8 cellular contexts compared by ENCODE assay signal in the genomic region with DNA sequence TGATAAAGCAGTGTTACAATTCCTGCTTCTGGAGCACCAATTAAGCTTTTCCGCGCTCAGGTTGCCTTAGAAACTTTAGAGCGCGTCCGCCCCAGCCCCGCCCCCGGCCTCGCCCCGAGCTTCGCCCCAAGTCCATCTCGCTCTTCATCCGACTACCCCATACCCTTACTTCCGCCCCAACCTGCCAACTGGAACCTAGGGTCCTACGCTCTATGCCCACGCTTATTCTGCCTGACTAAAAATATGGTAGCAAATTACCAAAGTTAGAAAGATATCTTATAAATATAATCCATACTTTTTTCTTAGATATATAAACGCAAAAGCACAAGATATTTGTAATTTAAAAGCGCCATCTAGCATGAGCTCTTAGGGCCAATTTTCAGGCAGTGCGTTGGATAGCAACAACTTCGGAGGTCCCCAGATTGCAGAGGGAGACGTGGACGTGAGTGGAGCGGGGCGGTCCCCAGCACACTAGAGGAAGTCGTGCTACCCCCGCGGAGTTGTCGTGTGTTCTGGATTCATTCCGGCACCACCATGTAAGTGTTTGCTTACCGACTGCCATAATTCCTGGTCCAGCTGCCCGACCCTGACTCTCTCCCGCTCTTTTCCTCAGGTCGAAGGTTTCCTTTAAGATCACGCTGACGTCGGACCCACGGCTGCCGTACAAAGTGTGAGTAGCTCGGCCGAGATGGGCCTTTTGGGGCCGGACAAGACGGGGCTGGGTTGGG. TPM values are rescaled to one million over a fixed set of nuclear protein-coding genes. Genes with fewer than 3 reads are reported as not detected.
A peak's percentile ranks its signal among the peaks of the same experiment; 100 is the strongest.
DNase-seq lines count a peak whose midpoint lies in the region; ATAC-seq lines count a peak whose summit lies in the region.

A gene (plus strand): TSS at position 466 of the 728 bp plus-strand sequence. CDS start 69 bp downstream, at position 535.

- peak; percentile 86 to 87 for DNase-seq in NCI-H2081 (lab: John Stamatoyannopoulos, UW)
- peak; percentile 65 for DNase-seq in T1000 (lab: John Stamatoyannopoulos, UW)
- DNase-seq in astrocyte of the hippocampus (ENCODE audit: low read depth, low spot score) = peak; percentile 95
- peak; percentile 81 for DNase-seq in hepatic stellate cell (ENCODE audit: low spot score)
- DNase-seq in aorta = peak; percentile 95 to 97

- H3K4me3 ChIP-seq in rectal smooth muscle tissue (ENCODE audit: low read length) = peak within 1 kb of the TSS; percentile 76
- peak within 1 kb of the TSS; percentile 95 to 97 for H3K4me3 ChIP-seq in aorta (ENCODE audit: low read length in 2 of 2)

- ATAC-seq in GM18508 (IDR thresholded peaks at IDR 0.05; ENCODE audit: insufficient read depth, unreplicated experiment) (peak; percentile 88), HG03025 (IDR thresholded peaks at IDR 0.05; ENCODE audit: low FRiP score, unreplicated experiment) (peak; percentile 97), aorta (ENCODE audit: low FRiP score) (peak; percentile 100)

- H3K27ac ChIP-seq in rectal smooth muscle tissue (ENCODE audit: low read depth, low read length) (peak within 1 kb of the TSS; percentile 92), aorta (ENCODE audit: low read depth in 1 of 2, low read length in 2 of 2) (peak within 1 kb of the TSS; percentile 56 to 67)

- H3K36me3 ChIP-seq in rectal smooth muscle tissue (ENCODE audit: control insufficient read depth, insufficient read depth, low read length) (no peaks in the 10 kb centered on the region), aorta (ENCODE audit: control insufficient read depth in 1 of 2, insufficient read depth in 2 of 2, low read length in 1 of 2) (no peaks in the 10 kb centered on the region)

- peak within 1 kb of the TSS; percentile 92 for H3K9ac ChIP-seq in rectal smooth muscle tissue (ENCODE audit: low read length)

- intact Hi-C loops in aorta (cut with DNase I) = no loop called here

- peaks cover 12% of the 10 kb centered on the region for H3K4me1 ChIP-seq in rectal smooth muscle tissue (ENCODE audit: control insufficient read depth, insufficient read depth, low read length)
- H3K4me1 ChIP-seq in aorta (ENCODE audit: control insufficient read depth in 1 of 2, insufficient read depth in 2 of 2, low read length in 2 of 2) = peaks cover 1 to 5% of the 10 kb centered on the region in 2 donors

- 0 to 1% methylated on average over 41 of the region's 41 CpGs for WGBS in aorta, 2 donors

- no peaks in the 10 kb centered on the region for H3K27me3 ChIP-seq in rectal smooth muscle tissue (ENCODE audit: control insufficient read depth, insufficient read depth, low read length)
- H3K27me3 ChIP-seq in aorta (ENCODE audit: control insufficient read depth in 1 of 2, insufficient read depth in 2 of 2, low read length in 1 of 2) = no peaks in the 10 kb centered on the region

- H3K9me3 ChIP-seq in aorta (ENCODE audit: control insufficient read depth, low read length) = no peaks in the 10 kb centered on the region

RNA-seq across cellular contexts. Expression of the gene that starts here (rescaled TPM):
- 10 to 100 TPM; 53.8 to 70.2 TPM for total RNA-seq in aorta
- polyA plus RNA-seq in aorta = 10 to 100 TPM; 35.1 to 58.7 TPM

Comparison
In these comparisons a context has a peak if more than half of its experiments do, and no peak if none do; other contexts are left out.
1. Peak in every context shown above with its lines: DNase-seq, ATAC-seq, H3K4me3 ChIP-seq and H3K27ac ChIP-seq.